1 cellular context compared by ENCODE assay signal in the genomic region with DNA sequence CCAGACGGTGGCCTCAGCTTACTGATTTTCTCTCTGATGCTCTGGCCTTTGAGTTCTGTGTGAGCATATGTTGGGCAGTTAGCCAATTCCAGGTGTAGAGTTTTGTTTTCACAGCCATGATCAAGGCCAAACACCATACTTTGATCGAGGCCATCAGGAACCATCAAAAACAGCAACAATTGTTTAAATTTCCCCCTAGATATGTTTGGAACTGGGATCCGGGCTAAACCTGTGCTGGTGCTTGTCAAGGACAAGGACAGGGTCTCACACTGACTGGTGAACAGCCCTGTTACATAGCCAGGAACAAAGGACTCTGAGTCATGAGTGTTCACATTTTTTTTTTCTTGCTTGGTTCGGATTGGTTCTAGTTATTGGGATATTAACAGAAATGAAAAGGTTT.
TF ChIP-seq lines count a peak whose summit lies in the region.

No MANE protein-coding gene starts in this region.

TF ChIP-seq in HepG2, 621 proteins besides CTCF, POLR2A, EP300 and RAD21 (continued from another document and continues in another):
- TF ChIP-seq ZNF382 (CRISPR knock-in tag; IDR thresholded peaks at IDR 0.05; ENCODE audit: borderline replicate concordance) (no peak), ZNF580 (CRISPR knock-in tag; IDR thresholded peaks at IDR 0.05; ENCODE audit: borderline replicate concordance, low read depth) (0 out of 2 replicates have a peak, but pooled peaks have one; percentile 27), SOX6 (IDR thresholded peaks at IDR 0.05) (no peak), SOX6 (CRISPR knock-in tag; IDR thresholded peaks at IDR 0.05) (peak; percentile 88), NONO (IDR thresholded peaks at IDR 0.05) (no peak), NONO (CRISPR knock-in tag; conservative IDR thresholded peaks at IDR 0.05) (peak; percentile 49; the same call in 1 of the 2 replicates), ZNF616 (CRISPR knock-in tag; IDR thresholded peaks at IDR 0.05; ENCODE audit: low read depth) (no peak), HNRNPK (IDR thresholded peaks at IDR 0.05; ENCODE audit: low read depth, low read length, poor library complexity, severe bottlenecking) (no peak), TCF12 (IDR thresholded peaks at IDR 0.05) (no peak), TCF12 (CRISPR knock-in tag; IDR thresholded peaks at IDR 0.05) (no peak), ETV5 (CRISPR knock-in tag; IDR thresholded peaks at IDR 0.05; ENCODE audit: borderline replicate concordance) (no peak), HNF4A (CRISPR knock-in tag; IDR thresholded peaks at IDR 0.05) (peak; percentile 53), CCDC6 (CRISPR knock-in tag; IDR thresholded peaks at IDR 0.05) (no peak), ZNF670 (CRISPR knock-in tag; IDR thresholded peaks at IDR 0.05; ENCODE audit: borderline replicate concordance) (0 out of 2 replicates have a peak, but pooled peaks have one; percentile 36), ZNF468 (CRISPR knock-in tag; IDR thresholded peaks at IDR 0.05) (no peak), HNRNPLL (IDR thresholded peaks at IDR 0.05; ENCODE audit: low read depth, low read length, poor library complexity, severe bottlenecking) (no peak), NFYB (CRISPR knock-in tag; IDR thresholded peaks at IDR 0.05) (no peak), DZIP1 (CRISPR knock-in tag; IDR thresholded peaks at IDR 0.05) (no peak), BCL6 (CRISPR knock-in tag; IDR thresholded peaks at IDR 0.05) (peak; percentile 51), CREB1 (IDR thresholded peaks at IDR 0.05) (no peak), CREB1 (CRISPR knock-in tag; IDR thresholded peaks at IDR 0.05) (no peak), NCOA2 (CRISPR knock-in tag; IDR thresholded peaks at IDR 0.05) (no peak), GATAD2A (CRISPR knock-in tag; IDR thresholded peaks at IDR 0.05) (no peak), TAF15 (IDR thresholded peaks at IDR 0.05; ENCODE audit: low read depth, low read length, poor library complexity, severe bottlenecking) (no peak), NFIC (IDR thresholded peaks at IDR 0.05; ENCODE audit: low read length) (0 out of 2 replicates have a peak, but pooled peaks have one; percentile 44), ZC3H4 (CRISPR knock-in tag; IDR thresholded peaks at IDR 0.05; ENCODE audit: borderline replicate concordance) (no peak), SP1 (IDR thresholded peaks at IDR 0.05) (no peak), SP1 (CRISPR knock-in tag; IDR thresholded peaks at IDR 0.05) (no peak), ZMYM3 (CRISPR knock-in tag; IDR thresholded peaks at IDR 0.05) (no peak), ZFP62 (CRISPR knock-in tag; IDR thresholded peaks at IDR 0.05) (no peak), PPARG (CRISPR knock-in tag; conservative IDR thresholded peaks at IDR 0.05) (no peak), POGZ (CRISPR knock-in tag; IDR thresholded peaks at IDR 0.05) (no peak), FLYWCH1 (CRISPR knock-in tag; IDR thresholded peaks at IDR 0.05) (no peak), FOXA3 (CRISPR knock-in tag; IDR thresholded peaks at IDR 0.05) (peak; percentile 22; the same call in 1 of the 2 replicates), KDM4B (CRISPR knock-in tag; IDR thresholded peaks at IDR 0.05) (no peak), MEIS1 (CRISPR knock-in tag; IDR thresholded peaks at IDR 0.05; ENCODE audit: borderline replicate concordance) (peak; percentile 73; the same call in 1 of the 2 replicates), YEATS4 (CRISPR knock-in tag; IDR thresholded peaks at IDR 0.05; ENCODE audit: borderline replicate concordance) (no peak), HMG20A (CRISPR knock-in tag; IDR thresholded peaks at IDR 0.05; ENCODE audit: borderline replicate concordance) (peak; percentile 16; the same call in 1 of the 2 replicates)
- TF ChIP-seq, protein P1, sequence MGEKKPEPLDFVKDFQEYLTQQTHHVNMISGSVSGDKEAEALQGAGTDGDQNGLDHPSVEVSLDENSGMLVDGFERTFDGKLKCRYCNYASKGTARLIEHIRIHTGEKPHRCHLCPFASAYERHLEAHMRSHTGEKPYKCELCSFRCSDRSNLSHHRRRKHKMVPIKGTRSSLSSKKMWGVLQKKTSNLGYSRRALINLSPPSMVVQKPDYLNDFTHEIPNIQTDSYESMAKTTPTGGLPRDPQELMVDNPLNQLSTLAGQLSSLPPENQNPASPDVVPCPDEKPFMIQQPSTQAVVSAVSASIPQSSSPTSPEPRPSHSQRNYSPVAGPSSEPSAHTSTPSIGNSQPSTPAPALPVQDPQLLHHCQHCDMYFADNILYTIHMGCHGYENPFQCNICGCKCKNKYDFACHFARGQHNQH (CRISPR knock-in tag; IDR thresholded peaks at IDR 0.05) = peak; percentile 78; the same call in 1 of the 2 replicates
- TF ChIP-seq, protein P2, sequence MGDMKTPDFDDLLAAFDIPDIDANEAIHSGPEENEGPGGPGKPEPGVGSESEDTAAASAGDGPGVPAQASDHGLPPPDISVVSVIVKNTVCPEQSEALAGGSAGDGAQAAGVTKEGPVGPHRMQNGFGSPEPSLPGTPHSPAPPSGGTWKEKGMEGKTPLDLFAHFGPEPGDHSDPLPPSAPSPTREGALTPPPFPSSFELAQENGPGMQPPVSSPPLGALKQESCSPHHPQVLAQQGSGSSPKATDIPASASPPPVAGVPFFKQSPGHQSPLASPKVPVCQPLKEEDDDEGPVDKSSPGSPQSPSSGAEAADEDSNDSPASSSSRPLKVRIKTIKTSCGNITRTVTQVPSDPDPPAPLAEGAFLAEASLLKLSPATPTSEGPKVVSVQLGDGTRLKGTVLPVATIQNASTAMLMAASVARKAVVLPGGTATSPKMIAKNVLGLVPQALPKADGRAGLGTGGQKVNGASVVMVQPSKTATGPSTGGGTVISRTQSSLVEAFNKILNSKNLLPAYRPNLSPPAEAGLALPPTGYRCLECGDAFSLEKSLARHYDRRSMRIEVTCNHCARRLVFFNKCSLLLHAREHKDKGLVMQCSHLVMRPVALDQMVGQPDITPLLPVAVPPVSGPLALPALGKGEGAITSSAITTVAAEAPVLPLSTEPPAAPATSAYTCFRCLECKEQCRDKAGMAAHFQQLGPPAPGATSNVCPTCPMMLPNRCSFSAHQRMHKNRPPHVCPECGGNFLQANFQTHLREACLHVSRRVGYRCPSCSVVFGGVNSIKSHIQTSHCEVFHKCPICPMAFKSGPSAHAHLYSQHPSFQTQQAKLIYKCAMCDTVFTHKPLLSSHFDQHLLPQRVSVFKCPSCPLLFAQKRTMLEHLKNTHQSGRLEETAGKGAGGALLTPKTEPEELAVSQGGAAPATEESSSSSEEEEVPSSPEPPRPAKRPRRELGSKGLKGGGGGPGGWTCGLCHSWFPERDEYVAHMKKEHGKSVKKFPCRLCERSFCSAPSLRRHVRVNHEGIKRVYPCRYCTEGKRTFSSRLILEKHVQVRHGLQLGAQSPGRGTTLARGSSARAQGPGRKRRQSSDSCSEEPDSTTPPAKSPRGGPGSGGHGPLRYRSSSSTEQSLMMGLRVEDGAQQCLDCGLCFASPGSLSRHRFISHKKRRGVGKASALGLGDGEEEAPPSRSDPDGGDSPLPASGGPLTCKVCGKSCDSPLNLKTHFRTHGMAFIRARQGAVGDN (CRISPR knock-in tag; IDR thresholded peaks at IDR 0.05) = no peak
- TF ChIP-seq, protein P3, sequence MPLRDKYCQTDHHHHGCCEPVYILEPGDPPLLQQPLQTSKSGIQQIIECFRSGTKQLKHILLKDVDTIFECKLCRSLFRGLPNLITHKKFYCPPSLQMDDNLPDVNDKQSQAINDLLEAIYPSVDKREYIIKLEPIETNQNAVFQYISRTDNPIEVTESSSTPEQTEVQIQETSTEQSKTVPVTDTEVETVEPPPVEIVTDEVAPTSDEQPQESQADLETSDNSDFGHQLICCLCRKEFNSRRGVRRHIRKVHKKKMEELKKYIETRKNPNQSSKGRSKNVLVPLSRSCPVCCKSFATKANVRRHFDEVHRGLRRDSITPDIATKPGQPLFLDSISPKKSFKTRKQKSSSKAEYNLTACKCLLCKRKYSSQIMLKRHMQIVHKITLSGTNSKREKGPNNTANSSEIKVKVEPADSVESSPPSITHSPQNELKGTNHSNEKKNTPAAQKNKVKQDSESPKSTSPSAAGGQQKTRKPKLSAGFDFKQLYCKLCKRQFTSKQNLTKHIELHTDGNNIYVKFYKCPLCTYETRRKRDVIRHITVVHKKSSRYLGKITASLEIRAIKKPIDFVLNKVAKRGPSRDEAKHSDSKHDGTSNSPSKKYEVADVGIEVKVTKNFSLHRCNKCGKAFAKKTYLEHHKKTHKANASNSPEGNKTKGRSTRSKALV (CRISPR knock-in tag; IDR thresholded peaks at IDR 0.05) = 0 out of 2 replicates have a peak, but pooled peaks have one; percentile 6
- TF ChIP-seq, protein P4, sequence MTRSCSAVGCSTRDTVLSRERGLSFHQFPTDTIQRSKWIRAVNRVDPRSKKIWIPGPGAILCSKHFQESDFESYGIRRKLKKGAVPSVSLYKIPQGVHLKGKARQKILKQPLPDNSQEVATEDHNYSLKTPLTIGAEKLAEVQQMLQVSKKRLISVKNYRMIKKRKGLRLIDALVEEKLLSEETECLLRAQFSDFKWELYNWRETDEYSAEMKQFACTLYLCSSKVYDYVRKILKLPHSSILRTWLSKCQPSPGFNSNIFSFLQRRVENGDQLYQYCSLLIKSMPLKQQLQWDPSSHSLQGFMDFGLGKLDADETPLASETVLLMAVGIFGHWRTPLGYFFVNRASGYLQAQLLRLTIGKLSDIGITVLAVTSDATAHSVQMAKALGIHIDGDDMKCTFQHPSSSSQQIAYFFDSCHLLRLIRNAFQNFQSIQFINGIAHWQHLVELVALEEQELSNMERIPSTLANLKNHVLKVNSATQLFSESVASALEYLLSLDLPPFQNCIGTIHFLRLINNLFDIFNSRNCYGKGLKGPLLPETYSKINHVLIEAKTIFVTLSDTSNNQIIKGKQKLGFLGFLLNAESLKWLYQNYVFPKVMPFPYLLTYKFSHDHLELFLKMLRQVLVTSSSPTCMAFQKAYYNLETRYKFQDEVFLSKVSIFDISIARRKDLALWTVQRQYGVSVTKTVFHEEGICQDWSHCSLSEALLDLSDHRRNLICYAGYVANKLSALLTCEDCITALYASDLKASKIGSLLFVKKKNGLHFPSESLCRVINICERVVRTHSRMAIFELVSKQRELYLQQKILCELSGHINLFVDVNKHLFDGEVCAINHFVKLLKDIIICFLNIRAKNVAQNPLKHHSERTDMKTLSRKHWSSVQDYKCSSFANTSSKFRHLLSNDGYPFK (CRISPR knock-in tag; IDR thresholded peaks at IDR 0.05; ENCODE audit: borderline replicate concordance) = no peak
- TF ChIP-seq, protein P5, sequence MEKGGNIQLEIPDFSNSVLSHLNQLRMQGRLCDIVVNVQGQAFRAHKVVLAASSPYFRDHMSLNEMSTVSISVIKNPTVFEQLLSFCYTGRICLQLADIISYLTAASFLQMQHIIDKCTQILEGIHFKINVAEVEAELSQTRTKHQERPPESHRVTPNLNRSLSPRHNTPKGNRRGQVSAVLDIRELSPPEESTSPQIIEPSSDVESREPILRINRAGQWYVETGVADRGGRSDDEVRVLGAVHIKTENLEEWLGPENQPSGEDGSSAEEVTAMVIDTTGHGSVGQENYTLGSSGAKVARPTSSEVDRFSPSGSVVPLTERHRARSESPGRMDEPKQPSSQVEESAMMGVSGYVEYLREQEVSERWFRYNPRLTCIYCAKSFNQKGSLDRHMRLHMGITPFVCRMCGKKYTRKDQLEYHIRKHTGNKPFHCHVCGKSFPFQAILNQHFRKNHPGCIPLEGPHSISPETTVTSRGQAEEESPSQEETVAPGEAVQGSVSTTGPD (CRISPR knock-in tag; IDR thresholded peaks at IDR 0.05) = no peak
- TF ChIP-seq, protein P6, sequence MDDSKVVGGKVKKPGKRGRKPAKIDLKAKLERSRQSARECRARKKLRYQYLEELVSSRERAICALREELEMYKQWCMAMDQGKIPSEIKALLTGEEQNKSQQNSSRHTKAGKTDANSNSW (CRISPR knock-in tag; IDR thresholded peaks at IDR 0.05; ENCODE audit: borderline replicate concordance) = no peak
- TF ChIP-seq, protein P7, sequence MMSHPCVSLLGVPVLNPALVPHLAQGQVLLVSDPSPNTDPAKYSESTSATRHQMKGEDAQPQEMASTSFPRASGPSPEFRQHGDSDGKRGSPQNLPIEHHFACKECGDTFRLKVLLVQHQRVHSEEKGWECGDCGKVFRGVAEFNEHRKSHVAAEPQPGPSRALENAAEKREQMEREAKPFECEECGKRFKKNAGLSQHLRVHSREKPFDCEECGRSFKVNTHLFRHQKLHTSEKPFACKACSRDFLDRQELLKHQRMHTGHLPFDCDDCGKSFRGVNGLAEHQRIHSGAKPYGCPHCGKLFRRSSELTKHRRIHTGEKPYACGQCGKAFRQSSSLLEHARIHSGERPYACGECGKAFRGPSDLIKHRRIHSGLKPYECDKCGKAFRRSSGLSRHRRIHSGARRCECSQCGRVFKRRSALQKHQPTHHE (CRISPR knock-in tag; IDR thresholded peaks at IDR 0.05; ENCODE audit: borderline replicate concordance) = no peak
- TF ChIP-seq, protein P8, sequence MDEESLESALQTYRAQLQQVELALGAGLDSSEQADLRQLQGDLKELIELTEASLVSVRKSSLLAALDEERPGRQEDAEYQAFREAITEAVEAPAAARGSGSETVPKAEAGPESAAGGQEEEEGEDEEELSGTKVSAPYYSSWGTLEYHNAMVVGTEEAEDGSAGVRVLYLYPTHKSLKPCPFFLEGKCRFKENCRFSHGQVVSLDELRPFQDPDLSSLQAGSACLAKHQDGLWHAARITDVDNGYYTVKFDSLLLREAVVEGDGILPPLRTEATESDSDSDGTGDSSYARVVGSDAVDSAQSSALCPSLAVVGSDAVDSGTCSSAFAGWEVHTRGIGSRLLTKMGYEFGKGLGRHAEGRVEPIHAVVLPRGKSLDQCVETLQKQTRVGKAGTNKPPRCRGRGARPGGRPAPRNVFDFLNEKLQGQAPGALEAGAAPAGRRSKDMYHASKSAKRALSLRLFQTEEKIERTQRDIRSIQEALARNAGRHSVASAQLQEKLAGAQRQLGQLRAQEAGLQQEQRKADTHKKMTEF (CRISPR knock-in tag; IDR thresholded peaks at IDR 0.05) = peak; percentile 36; the same call in 1 of the 2 replicates
